In genomic region chr1:211287218-211287617, GRCh38 we compare ENCODE assay signal across 13 cellular contexts.
"Had no signal": no experiment of that assay in that cellular context is flagged by ENCODE, and none has a peak within 500 bp of the region (broad histone marks: within the 10 kb centered on the region; RNA-seq: fewer than 3 reads in every experiment).

No MANE protein-coding gene starts in this region.

- H3K27me3 Mint-ChIP-seq: activated B cell treated with CpG ODN at 0.5 μM for 24 hours; central memory CD8-positive, alpha-beta T cell; stimulated activated naive CD8-positive, alpha-beta T cell treated with anti-CD3 and anti-CD28 coated beads, Interleukin-15, amount 100 ng/mL, for 72 hours had no signal

- H3K27ac Mint-ChIP-seq: activated B cell treated with CpG ODN at 0.5 μM for 24 hours, natural killer cell had no signal

- ATAC-seq: body of pancreas; left colon; natural killer cell; stimulated activated naive CD8-positive, alpha-beta T cell treated with anti-CD3 and anti-CD28 coated beads, Interleukin-15, amount 100 ng/mL, for 72 hours had no signal

- H3K4me1 ChIP-seq: body of pancreas had no signal

- H3K9me3 ChIP-seq: body of pancreas, esophagus muscularis mucosa, thoracic aorta had no signal

- DNase-seq: activated B cell treated with CpG ODN at 0.5 μM for 24 hours; activated naive CD4-positive, alpha-beta T cell treated with anti-CD3 and anti-CD28 coated beads, Interleukin-2, amount 50 U/mL, for 16 hours; body of pancreas; dermis blood vessel endothelial cell; left colon; mammary epithelial cell; natural killer cell; stimulated activated CD4-positive, alpha-beta T cell treated with anti-CD3 and anti-CD28 coated beads, Interleukin-15, amount 100 ng/mL, for 24 hours; stimulated activated CD4-positive, alpha-beta T cell treated with anti-CD3 and anti-CD28 coated beads, Interleukin-4, amount 100 ng/mL, for 24 hours; stimulated activated naive CD8-positive, alpha-beta T cell treated with anti-CD3 and anti-CD28 coated beads, Interleukin-15, amount 100 ng/mL, for 72 hours had no signal

- H3K4me3 ChIP-seq: body of pancreas, esophagus muscularis mucosa, thoracic aorta had no signal

- H3K4me3 Mint-ChIP-seq: activated B cell treated with CpG ODN at 0.5 μM for 24 hours; central memory CD8-positive, alpha-beta T cell; natural killer cell; stimulated activated naive CD8-positive, alpha-beta T cell treated with anti-CD3 and anti-CD28 coated beads, Interleukin-15, amount 100 ng/mL, for 72 hours had no signal

- H3K27ac ChIP-seq: body of pancreas, esophagus muscularis mucosa, thoracic aorta had no signal

- H3K9me3 Mint-ChIP-seq: activated B cell treated with CpG ODN at 0.5 μM for 24 hours; central memory CD8-positive, alpha-beta T cell; natural killer cell; stimulated activated naive CD8-positive, alpha-beta T cell treated with anti-CD3 and anti-CD28 coated beads, Interleukin-15, amount 100 ng/mL, for 72 hours had no signal

- H3K27me3 ChIP-seq: body of pancreas, esophagus muscularis mucosa had no signal
